Comparison of ENCODE assay signal across 8 cellular contexts in genomic region chr11:44627911-44628729, GRCh38.
A peak's percentile ranks its signal among the peaks of the same experiment; 100 is the strongest.
DNase-seq lines count a peak whose midpoint lies in the region; ATAC-seq and TF ChIP-seq lines count a peak whose summit lies in the region.

No MANE protein-coding gene starts in this region.

- ATAC-seq in HG02981 (IDR thresholded peaks at IDR 0.05; ENCODE audit: unreplicated experiment) (peak; percentile 51), right cardiac atrium (peak; percentile 83 to 91), HG03196 (IDR thresholded peaks at IDR 0.05; ENCODE audit: unreplicated experiment) (no peak)

- in situ Hi-C loops in ACHN (cut with HindIII; ENCODE audit: low pct_ligation_motif_present, low pct_unique_long_range_greater_than_20kb, low sequenced_read_pairs), result no loop called here

- POLR2A ChIA-PET in activated CD4-positive, alpha-beta T cell treated with anti-CD3 and anti-CD28 coated beads, Interleukin-2, amount 10 ng/mL, durations not matched to agents 7 days and 5 days (lab: Charles Lee), result no interaction called here

- H3K4me3 ChIP-seq in WERI-Rb-1 (ENCODE audit: low read depth, low read length), result no peak overlapping the region
- no peak overlapping the region for H3K4me3 ChIP-seq in right cardiac atrium (ENCODE audit: low read length)
- no peak overlapping the region for H3K4me3 ChIP-seq in stomach

- no peaks in the 10 kb centered on the region for H3K9me3 ChIP-seq in WERI-Rb-1 (ENCODE audit: severe bottlenecking)
- no peaks in the 10 kb centered on the region for H3K9me3 ChIP-seq in right cardiac atrium (ENCODE audit: control insufficient read depth, low read length)
- no peaks in the 10 kb centered on the region for H3K9me3 ChIP-seq in stomach

- H3K4me1 ChIP-seq in right cardiac atrium (ENCODE audit: control insufficient read depth, insufficient read depth, low read length), result peaks cover 18% of the 10 kb centered on the region
- peaks cover 14 to 45% (median 28%) of the 10 kb centered on the region in 4 donors for H3K4me1 ChIP-seq in stomach

- TF ChIP-seq CTCF in WERI-Rb-1 (IDR thresholded peaks at IDR 0.05; ENCODE audit: low read depth, low read length) (no peak), stomach (IDR thresholded peaks at IDR 0.05) (no peak)

- H3K9me3 Mint-ChIP-seq in activated CD4-positive, alpha-beta T cell treated with anti-CD3 and anti-CD28 coated beads, Interleukin-2, amount 10 ng/mL, durations not matched to agents 7 days and 5 days, result no peaks in the 10 kb centered on the region

- no peak overlapping the region for H3K27ac Mint-ChIP-seq in activated CD4-positive, alpha-beta T cell treated with anti-CD3 and anti-CD28 coated beads, Interleukin-2, amount 10 ng/mL, durations not matched to agents 7 days and 5 days

- DNase-seq in activated CD4-positive, alpha-beta T cell treated with anti-CD3 and anti-CD28 coated beads, Interleukin-2, amount 10 ng/mL, durations not matched to agents 7 days and 5 days, result peak; percentile 3
- DNase-seq in activated CD4-positive, alpha-beta T cell treated with anti-CD3 and anti-CD28 coated beads for 1 hour, result no peak
- DNase-seq in WERI-Rb-1 (peak; percentile 9), right cardiac atrium (peak; percentile 84 to 93 (median 93)), stomach (peak; percentile 57), ACHN (no peak)

- 19% methylated on average over 9 of the region's 9 CpGs for WGBS in right cardiac atrium
- 20 to 32% (median 28%) methylated on average over 5 to 9 of the region's 9 CpGs for WGBS in stomach, 5 donors

- H3K27me3 ChIP-seq in WERI-Rb-1 (ENCODE audit: insufficient read depth, low read depth, severe bottlenecking) (no peaks in the 10 kb centered on the region), right cardiac atrium (ENCODE audit: control insufficient read depth, insufficient read depth) (no peaks in the 10 kb centered on the region), stomach (peaks cover 0 to 6% (median 0%) of the 10 kb centered on the region in 3 donors)

- H3K36me3 ChIP-seq in WERI-Rb-1 (no peaks in the 10 kb centered on the region), stomach (no peaks in the 10 kb centered on the region)

- CTCF ChIA-PET in activated CD4-positive, alpha-beta T cell treated with anti-CD3 and anti-CD28 coated beads, Interleukin-2, amount 10 ng/mL, durations not matched to agents 7 days and 5 days (lab: Charles Lee), result interaction anchor here (0.6 to 1.8 kb wide), 2 partner anchors 71 to 336 kb away, joined by 3 to 4 read pairs; no protein-coding TSS in a partner anchor

- intact Hi-C loops in right cardiac atrium (cut with DNase I) (loop anchor here in 3 of 4 donors (5.0 to 10.0 kb wide), 3 partner anchors 77 to 269 kb away; partner anchors contain the start of gene TSPAN18 (in 2 of the 3)), stomach (cut with DNase I; ENCODE audit: low total_unique reads) (no loop called here)

- no peaks in the 10 kb centered on the region for H3K36me3 Mint-ChIP-seq in activated CD4-positive, alpha-beta T cell treated with anti-CD3 and anti-CD28 coated beads, Interleukin-2, amount 10 ng/mL, durations not matched to agents 7 days and 5 days (ENCODE audit: low read depth)

- TF ChIP-seq EP300 in stomach (IDR thresholded peaks at IDR 0.05), result peak; percentile 37

- H3K4me3 Mint-ChIP-seq in activated CD4-positive, alpha-beta T cell treated with anti-CD3 and anti-CD28 coated beads, Interleukin-2, amount 10 ng/mL, durations not matched to agents 7 days and 5 days, result no peak overlapping the region

- peaks cover 6% of the 10 kb centered on the region for H3K4me1 Mint-ChIP-seq in activated CD4-positive, alpha-beta T cell treated with anti-CD3 and anti-CD28 coated beads, Interleukin-2, amount 10 ng/mL, durations not matched to agents 7 days and 5 days

- H3K27ac ChIP-seq in WERI-Rb-1, result no peak overlapping the region; the same call in 1 of the 2 replicates
- H3K27ac ChIP-seq in right cardiac atrium (ENCODE audit: low read length), result peak overlapping the region; percentile 77
- H3K27ac ChIP-seq in stomach, result peak overlapping the region in 2 of 5 donors; percentile 58 to 77

- no peak for TF ChIP-seq POLR2A in stomach (IDR thresholded peaks at IDR 0.05)

- H3K27me3 Mint-ChIP-seq in activated CD4-positive, alpha-beta T cell treated with anti-CD3 and anti-CD28 coated beads, Interleukin-2, amount 10 ng/mL, durations not matched to agents 7 days and 5 days, result no peaks in the 10 kb centered on the region

Comparison
In these comparisons a context has a peak if more than half of its experiments do, and no peak if none do; other contexts are left out.
1. DNase-seq: peak in activated CD4-positive, alpha-beta T cell treated with anti-CD3 and anti-CD28 coated beads, Interleukin-2, amount 10 ng/mL, durations not matched to agents 7 days and 5 days (single experiment), WERI-Rb-1 (single experiment), right cardiac atrium (3 of 3) and stomach (single experiment); none in activated CD4-positive, alpha-beta T cell treated with anti-CD3 and anti-CD28 coated beads for 1 hour (single experiment) and ACHN (single experiment).